23 cellular contexts compared by ENCODE assay signal in genomic region chr6:52910091-52910490, GRCh38. TPM values are rescaled to one million over a fixed set of nuclear protein-coding genes. Genes with fewer than 3 reads are reported as not detected.
"Had no signal": no experiment of that assay in that cellular context is flagged by ENCODE, and none has a peak within 500 bp of the region (broad histone marks: within the 10 kb centered on the region; RNA-seq: fewer than 3 reads in every experiment).

No MANE protein-coding gene starts in this region.

- ATAC-seq: activated naive CD8-positive, alpha-beta T cell treated with anti-CD3 and anti-CD28 coated beads, Interleukin-2, amount 50 U/mL, for 24 hours; right lobe of liver; stimulated activated naive CD8-positive, alpha-beta T cell treated with anti-CD3 and anti-CD28 coated beads, Interleukin-15, Interleukin-2, amounts not matched to agents 100 U/mL and 50 U/mL, for 24 hours had no signal

- DNase-seq: activated CD4-positive, alpha-beta T cell treated with anti-CD3 and anti-CD28 coated beads for 1 hour; activated CD4-positive, alpha-beta T cell treated with anti-CD3 and anti-CD28 coated beads, Interleukin-2, amount 50 U/mL, for 48 hours; activated naive CD4-positive, alpha-beta T cell treated with anti-CD3 and anti-CD28 coated beads for 36 hours; activated naive CD8-positive, alpha-beta T cell treated with anti-CD3 and anti-CD28 coated beads, Interleukin-2, amount 50 U/mL, for 24 hours; activated T-cell treated with anti-CD3 and anti-CD28 coated beads, Interleukin-2, amount 50 U/mL, for 1 hour; cortex of kidney; effector CD8-positive, alpha-beta T cell; esophagus squamous epithelium; glutamatergic neuron; hypothalamus; kidney glomerular epithelial cell; nephron progenitor cell; right lobe of liver; stimulated activated naive CD8-positive, alpha-beta T cell treated with anti-CD3 and anti-CD28 coated beads, Interleukin-15, Interleukin-2, amounts not matched to agents 100 U/mL and 50 U/mL, for 24 hours; T1000; upper lobe of left lung had no signal

- H3K9me3 ChIP-seq: esophagus squamous epithelium, right lobe of liver, upper lobe of left lung had no signal

- H3K27ac ChIP-seq: esophagus squamous epithelium, right lobe of liver, upper lobe of left lung had no signal

- H3K4me1 ChIP-seq: upper lobe of left lung had no signal

- H3K36me3 ChIP-seq: esophagus squamous epithelium, right lobe of liver, upper lobe of left lung had no signal

- H3K9me3 Mint-ChIP-seq: activated naive CD4-positive, alpha-beta T cell treated with anti-CD3 and anti-CD28 coated beads for 36 hours; activated naive CD8-positive, alpha-beta T cell treated with anti-CD3 and anti-CD28 coated beads, Interleukin-2, amount 50 U/mL, for 24 hours had no signal

- H3K27ac Mint-ChIP-seq: activated naive CD4-positive, alpha-beta T cell treated with anti-CD3 and anti-CD28 coated beads for 36 hours; activated naive CD8-positive, alpha-beta T cell treated with anti-CD3 and anti-CD28 coated beads, Interleukin-2, amount 50 U/mL, for 24 hours; activated T-helper 2 cell treated with anti-CD3 and anti-CD28 coated beads, Interferon-gamma antibody, Interleukin-2, Interleukin-4, amounts not matched to agents 10 μg/mL and 5 μg/mL and 100 μg/mL, durations not matched to agents 14 hours and 24 hours and 36 hours; nephron progenitor cell had no signal

- H3K4me3 ChIP-seq: esophagus squamous epithelium, right lobe of liver, upper lobe of left lung had no signal

- H3K27me3 ChIP-seq: esophagus squamous epithelium, right lobe of liver, upper lobe of left lung had no signal

- H3K4me3 Mint-ChIP-seq: activated naive CD4-positive, alpha-beta T cell treated with anti-CD3 and anti-CD28 coated beads for 36 hours; activated naive CD8-positive, alpha-beta T cell treated with anti-CD3 and anti-CD28 coated beads, Interleukin-2, amount 50 U/mL, for 24 hours; nephron progenitor cell had no signal

- H3K4me1 Mint-ChIP-seq: nephron progenitor cell had no signal

- H3K27me3 Mint-ChIP-seq: activated naive CD8-positive, alpha-beta T cell treated with anti-CD3 and anti-CD28 coated beads, Interleukin-2, amount 50 U/mL, for 24 hours had no signal

RNA-seq across cellular contexts. Expression of gene GSTA3, which starts 0.6 kb away (rescaled TPM):
- total RNA-seq: activated naive CD4-positive, alpha-beta T cell treated with anti-CD3 and anti-CD28 coated beads for 36 hours; activated T-helper 2 cell treated with anti-CD3 and anti-CD28 coated beads, Interferon-gamma antibody, Interleukin-2, Interleukin-4, amounts not matched to agents 10 μg/mL and 5 μg/mL and 100 μg/mL, durations not matched to agents 14 hours and 24 hours and 36 hours; endothelial cell of umbilical vein; esophagus squamous epithelium; fibroblast of villous mesenchyme; liver; mesenteric fat pad; osteocyte; pulmonary artery endothelial cell; right lobe of liver had no signal
- polyA plus RNA-seq: endothelial cell of umbilical vein, liver had no signal
